In the genomic region with DNA sequence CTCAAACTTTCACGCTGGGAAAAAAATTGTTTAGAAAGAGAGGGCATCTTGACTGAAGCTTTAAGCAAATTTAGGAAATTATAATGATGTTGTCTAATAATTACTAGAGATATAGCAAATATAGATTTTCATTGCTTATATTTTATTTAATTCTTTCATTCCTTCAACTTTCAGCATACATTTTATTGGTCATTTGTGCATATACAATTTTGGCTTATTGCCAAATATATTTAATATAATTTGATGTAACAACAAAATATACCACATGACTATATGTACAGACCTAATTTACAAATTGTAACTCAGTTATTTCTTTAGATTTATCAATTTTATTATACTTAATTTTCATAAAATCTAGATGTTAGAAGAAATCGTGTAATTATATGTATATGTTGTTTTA, we compare ENCODE assay signal across 25 cellular contexts.
"Had no signal": no experiment of that assay in that cellular context is flagged by ENCODE, and none has a peak within 500 bp of the region (broad histone marks: within the 10 kb centered on the region; RNA-seq: fewer than 3 reads in every experiment).

No MANE protein-coding gene starts in this region.

- H3K27ac ChIP-seq: SK-N-MC had no signal

- DNase-seq: activated CD4-positive, alpha-beta T cell treated with anti-CD3 and anti-CD28 coated beads, Interleukin-2, amount 10 ng/mL, durations not matched to agents 24 days and 14 days; activated CD4-positive, alpha-beta T cell treated with anti-CD3 and anti-CD28 coated beads, Interleukin-2, amount 50 U/mL, for 4 hours; activated CD8-positive, alpha-beta T cell treated with anti-CD3 and anti-CD28 coated beads for 36 hours; activated gamma-delta T cell; activated naive CD4-positive, alpha-beta T cell treated with Interleukin-2 at 50 U/mL for 16 hours; activated T-cell treated with anti-CD3 and anti-CD28 coated beads, Interleukin-2, amount 50 U/mL, for 24 hours; anterior cingulate cortex; caudate nucleus; NCI-H1092 treated with DMSO at 0.1 percent for 48 hours; NCI-H1417; NCI-H146; NCI-H187; NCI-H2029 treated with DMSO at 0.1 percent for 48 hours; NCI-H2107; NCI-H2171; NCI-H510A; NCI-H526; NCI-H748 treated with DMSO at 0.1 percent for 48 hours; NK-92 treated with Interleukin-12 subunit alpha and Interleukin-12 subunit beta, amount 100 ng/mL, for 24 hours; PC-3; Right ventricle myocardium superior; T1000 had no signal

- ATAC-seq: activated CD8-positive, alpha-beta T cell treated with anti-CD3 and anti-CD28 coated beads for 36 hours; activated naive CD4-positive, alpha-beta T cell treated with anti-CD3 and anti-CD28 coated beads, Interleukin-2, amount 50 U/mL, for 72 hours; PC-3 had no signal

- H3K4me3 ChIP-seq: SK-N-MC had no signal

- FAIRE-seq: bronchial epithelial cell had no signal
